Comparison of ENCODE assay signal across 22 cellular contexts in the genomic region with DNA sequence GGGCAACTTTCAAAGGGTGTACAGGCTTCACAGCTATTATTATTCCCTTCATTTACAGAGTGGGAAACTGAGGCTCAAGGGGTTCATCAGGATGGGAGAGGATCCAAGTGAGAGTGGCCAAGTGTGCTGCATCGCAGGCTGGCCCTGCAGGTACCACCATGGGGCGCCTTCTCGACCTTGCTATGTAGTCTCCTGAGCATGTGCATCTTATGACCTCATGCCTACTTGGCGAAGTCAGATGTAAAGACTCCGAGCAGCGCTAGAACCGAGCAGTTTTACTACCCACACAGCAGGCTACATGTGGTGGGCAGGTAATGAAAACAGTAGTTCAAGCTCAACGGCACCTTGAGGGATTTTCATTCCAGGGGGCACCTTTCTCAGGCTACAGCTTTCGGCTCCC. TPM values are rescaled to one million over a fixed set of nuclear protein-coding genes. Genes with fewer than 3 reads are reported as not detected.
"Had no signal": no experiment of that assay in that cellular context is flagged by ENCODE, and none has a peak within 500 bp of the region (broad histone marks: within the 10 kb centered on the region; RNA-seq: fewer than 3 reads in every experiment).

No MANE protein-coding gene starts in this region.

- ATAC-seq: activated CD4-positive, alpha-beta T cell treated with anti-CD3 and anti-CD28 coated beads for 36 hours; activated CD8-positive, alpha-beta T cell treated with anti-CD3 and anti-CD28 coated beads for 36 hours; activated T-cell treated with anti-CD3 and anti-CD28 coated beads, Interleukin-2, amount 50 U/mL, for 72 hours; T-cell had no signal

- H3K4me3 Mint-ChIP-seq: activated CD4-positive, alpha-beta T cell treated with anti-CD3 and anti-CD28 coated beads for 36 hours; activated CD8-positive, alpha-beta T cell treated with anti-CD3 and anti-CD28 coated beads for 36 hours; activated naive CD4-positive, alpha-beta T cell treated with anti-CD3 and anti-CD28 coated beads, Interleukin-2, amount 50 U/mL, for 24 hours; activated T-cell treated with anti-CD3 and anti-CD28 coated beads, Interleukin-2, amount 50 U/mL, for 72 hours; T-cell had no signal

- H3K4me3 ChIP-seq: breast epithelium, Peyer's patch had no signal

- H3K27ac ChIP-seq: breast epithelium, Peyer's patch, VCaP had no signal

- H3K36me3 Mint-ChIP-seq: activated naive CD4-positive, alpha-beta T cell treated with anti-CD3 and anti-CD28 coated beads, Interleukin-2, amount 50 U/mL, for 24 hours; T-cell had no signal

- DNase-seq: activated CD4-positive, alpha-beta T cell treated with anti-CD3 and anti-CD28 coated beads for 36 hours; activated CD4-positive, alpha-beta T cell treated with anti-CD3 and anti-CD28 coated beads, Interleukin-2, amount 50 U/mL, for 1 hour; activated CD8-positive, alpha-beta memory T cell treated with anti-CD3 and anti-CD28 coated beads, Interleukin-2, amount 50 U/mL, for 4 hours; activated CD8-positive, alpha-beta T cell treated with anti-CD3 and anti-CD28 coated beads for 36 hours; activated naive CD4-positive, alpha-beta T cell; activated T-cell treated with anti-CD3 and anti-CD28 coated beads, Interleukin-2, amount 50 U/mL, for 72 hours; central memory CD4-positive, alpha-beta T cell; KG1; NCI-H1048; NCI-H146; NCI-H2081 treated with DMSO at 0.1 percent for 48 hours; NCI-H226; NCI-H69; Peyer's patch; SHP77 treated with DMSO at 0.1 percent for 48 hours; T-cell; T-helper 2 cell; T1000 had no signal

- H3K27ac Mint-ChIP-seq: activated CD4-positive, alpha-beta T cell treated with anti-CD3 and anti-CD28 coated beads for 36 hours; activated CD8-positive, alpha-beta T cell treated with anti-CD3 and anti-CD28 coated beads for 36 hours; activated naive CD4-positive, alpha-beta T cell treated with anti-CD3 and anti-CD28 coated beads, Interleukin-2, amount 50 U/mL, for 24 hours; activated T-cell treated with anti-CD3 and anti-CD28 coated beads, Interleukin-2, amount 50 U/mL, for 72 hours; activated T-helper 2 cell treated with anti-CD3 and anti-CD28 coated beads, Interferon-gamma antibody, Interleukin-2, Interleukin-4, amounts not matched to agents 10 μg/mL and 5 μg/mL and 100 μg/mL, durations not matched to agents 14 hours and 24 hours and 36 hours; T-cell had no signal

- H3K27me3 Mint-ChIP-seq: activated CD4-positive, alpha-beta T cell treated with anti-CD3 and anti-CD28 coated beads for 36 hours; activated CD8-positive, alpha-beta T cell treated with anti-CD3 and anti-CD28 coated beads for 36 hours; activated naive CD4-positive, alpha-beta T cell treated with anti-CD3 and anti-CD28 coated beads, Interleukin-2, amount 50 U/mL, for 24 hours; T-cell had no signal

- H3K36me3 ChIP-seq: breast epithelium, Peyer's patch had no signal

- H3K9me3 Mint-ChIP-seq: activated CD8-positive, alpha-beta T cell treated with anti-CD3 and anti-CD28 coated beads for 36 hours; activated naive CD4-positive, alpha-beta T cell treated with anti-CD3 and anti-CD28 coated beads, Interleukin-2, amount 50 U/mL, for 24 hours; activated T-cell treated with anti-CD3 and anti-CD28 coated beads, Interleukin-2, amount 50 U/mL, for 72 hours; activated T-helper 2 cell treated with anti-CD3 and anti-CD28 coated beads, Interferon-gamma antibody, Interleukin-2, Interleukin-4, amounts not matched to agents 10 μg/mL and 5 μg/mL and 100 μg/mL, durations not matched to agents 14 hours and 24 hours and 36 hours; T-cell had no signal

- H3K9me3 ChIP-seq: breast epithelium, Peyer's patch had no signal

- H3K4me1 ChIP-seq: breast epithelium, Peyer's patch had no signal

- H3K27me3 ChIP-seq: breast epithelium, Peyer's patch had no signal

- H3K4me1 Mint-ChIP-seq: activated CD4-positive, alpha-beta T cell treated with anti-CD3 and anti-CD28 coated beads for 36 hours; activated naive CD4-positive, alpha-beta T cell treated with anti-CD3 and anti-CD28 coated beads, Interleukin-2, amount 50 U/mL, for 24 hours; T-cell had no signal

RNA-seq across cellular contexts. Expression of gene TFCP2L1, which starts 42.0 kb away (rescaled TPM):
- total RNA-seq: activated T-helper 2 cell treated with anti-CD3 and anti-CD28 coated beads, Interferon-gamma antibody, Interleukin-2, Interleukin-4, amounts not matched to agents 10 μg/mL and 5 μg/mL and 100 μg/mL, durations not matched to agents 14 hours and 24 hours and 36 hours had no signal
